ENCODE assay signal across 17 cellular contexts in the genomic region with DNA sequence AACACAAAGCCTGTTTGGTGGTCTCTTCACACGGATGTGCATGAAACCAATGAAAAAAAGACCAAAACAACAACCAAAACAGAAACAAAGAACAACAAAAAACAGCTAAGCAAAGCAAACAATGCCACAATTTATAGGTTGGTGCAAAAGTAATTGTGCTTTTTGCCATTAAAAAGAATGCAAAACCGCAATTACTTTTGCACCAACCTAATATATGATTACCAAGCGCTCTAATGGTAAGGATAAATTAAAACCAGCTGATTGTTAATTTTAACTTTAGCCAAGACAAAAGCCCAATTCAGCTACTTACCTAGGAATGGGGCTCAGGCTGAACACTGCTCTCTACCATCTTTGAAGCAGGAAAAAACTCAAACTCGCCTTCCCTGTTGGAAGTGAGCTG. TPM values are rescaled to one million over a fixed set of nuclear protein-coding genes. Genes with fewer than 3 reads are reported as not detected.
DNase-seq lines count a peak whose midpoint lies in the region; ATAC-seq, FAIRE-seq and TF ChIP-seq lines count a peak whose summit lies in the region.
"Had no signal": no experiment of that assay in that cellular context is flagged by ENCODE, and none has a peak within 500 bp of the region (broad histone marks: within the 10 kb centered on the region; RNA-seq: fewer than 3 reads in every experiment).

No MANE protein-coding gene starts in this region.

- H3K27me3 Mint-ChIP-seq in WTC11 (ENCODE audit: low read depth) (no peaks in the 10 kb centered on the region; the same call in 1 of the 2 replicates), endodermal cell (ENCODE audit: insufficient read depth) (no peaks in the 10 kb centered on the region)
- H3K27me3 Mint-ChIP-seq: B cell; CD4-positive, alpha-beta T cell had no signal

- H3K4me1 Mint-ChIP-seq in WTC11 (peaks cover 26% of the 10 kb centered on the region), endodermal cell (peaks cover 35% of the 10 kb centered on the region)

- H3K27me3 ChIP-seq in HepG2 (ENCODE audit: control insufficient read depth in 1 of 2, insufficient read depth in 2 of 2, low read length in 2 of 2) (no peaks in the 10 kb centered on the region), right lobe of liver (no peaks in the 10 kb centered on the region), endodermal cell (ENCODE audit: control insufficient read depth, insufficient read depth, low read length, poor library complexity, severe bottlenecking) (no peaks in the 10 kb centered on the region), MM.1S (replicated peaks; ENCODE audit: insufficient read depth, low read length) (no peaks in the 10 kb centered on the region)

- CTCF ChIA-PET in HepG2 (lab: Yijun Ruan, JAX; ENCODE audit: low intra/inter-chr PET ratio, low total read pairs) (interaction anchor here (4.1 kb wide), 1 partner anchor 542 kb away, joined by 35 read pairs; no protein-coding TSS in a partner anchor), WTC11 (lab: Charles Lee) (interaction anchor here (1.1 to 2.3 kb wide), 3 partner anchors 14 to 542 kb away, joined by 3 to 43 read pairs (median 6); no protein-coding TSS in a partner anchor)

- TF ChIP-seq CTCF in HepG2 (CRISPR knock-in tag; IDR thresholded peaks at IDR 0.05) (no peak), right lobe of liver (IDR thresholded peaks at IDR 0.05) (no peak), WTC11 (IDR thresholded peaks at IDR 0.05) (no peak), endodermal cell (conservative IDR thresholded peaks at IDR 0.05) (no peak), MM.1S (IDR thresholded peaks at IDR 0.05; ENCODE audit: low read length) (no peak)

- no peak for TF ChIP-seq RAD21 in HepG2 (CRISPR knock-in tag; IDR thresholded peaks at IDR 0.05)

- no peak overlapping the region for H3K4me2 ChIP-seq in HepG2 (ENCODE audit: low read depth, low read length)
- no peak overlapping the region for H3K4me2 ChIP-seq in MM.1S (ENCODE audit: low read depth, low read length)
- H3K4me2 ChIP-seq: GM23338 had no signal

- intact Hi-C loops in HepG2 (cut with micrococcal nuclease; ENCODE audit: unreplicated experiment) (no loop called here), right lobe of liver (cut with DNase I) (loop anchor here in 1 of 2 donors (5.0 kb wide), 1 partner anchor 542 kb away; no protein-coding TSS in a partner anchor)

- ATAC-seq in HepG2 (no peak), right lobe of liver (no peak), WTC11 (no peak)
- ATAC-seq: GM23338 had no signal

- DNase-seq in HepG2 (ENCODE audit: low spot score) (no peak), right lobe of liver (no peak), WTC11 (ENCODE audit: low spot score) (no peak), endodermal cell (no peak), EL (no peak), MM.1S (no peak)
- no peak for DNase-seq in activated effector memory CD4-positive, alpha-beta T cell treated with Interleukin-2 at 50 U/mL for 16 hours
- DNase-seq: C1 segment of cervical spinal cord; CD4-positive, alpha-beta T cell; DMS79; HFFc6 had no signal

- POLR2A ChIA-PET in HepG2 (lab: Yijun Ruan, JAX) (no interaction called here), WTC11 (lab: Charles Lee) (no interaction called here)

- H3K9me3 ChIP-seq in HepG2 (ENCODE audit: low read length) (no peaks in the 10 kb centered on the region), right lobe of liver (no peaks in the 10 kb centered on the region), endodermal cell (ENCODE audit: control insufficient read depth, low read length) (peaks cover 3% of the 10 kb centered on the region), MM.1S (replicated peaks; ENCODE audit: insufficient read depth, low read length) (no peaks in the 10 kb centered on the region)
- H3K9me3 ChIP-seq: HAP-1 had no signal

- no peaks in the 10 kb centered on the region for H3K36me3 ChIP-seq in HepG2 (replicated peaks in 1 of 2; ENCODE audit: control insufficient read depth in 1 of 2, insufficient read depth in 2 of 2, low read length in 2 of 2)
- H3K36me3 ChIP-seq in right lobe of liver: no peaks in the 10 kb centered on the region
- no peaks in the 10 kb centered on the region for H3K36me3 ChIP-seq in endodermal cell (ENCODE audit: control insufficient read depth, insufficient read depth, low read length)
- H3K36me3 ChIP-seq in MM.1S (replicated peaks; ENCODE audit: insufficient read depth, low read length): no peaks in the 10 kb centered on the region
- H3K36me3 ChIP-seq: HAP-1 had no signal

- H3K4me3 ChIP-seq in HepG2 (replicated peaks in 1 of 3; ENCODE audit: insufficient read depth in 1 of 3, low read depth in 2 of 3, low read length in 3 of 3) (no peak overlapping the region), right lobe of liver (no peak overlapping the region), endodermal cell (ENCODE audit: low read length) (peak overlapping the region; percentile 53), MM.1S (ENCODE audit: low read length) (no peak overlapping the region)
- H3K4me3 ChIP-seq: GM23338, HAP-1 had no signal

- peaks cover 15% of the 10 kb centered on the region for H3K36me3 Mint-ChIP-seq in WTC11
- H3K36me3 Mint-ChIP-seq in endodermal cell (ENCODE audit: low read depth): peaks cover 19% of the 10 kb centered on the region

- WGBS in HepG2 (ENCODE audit: low lambda C conversion rate): 20% methylated on average over 4 of the region's 4 CpGs
- WGBS in right lobe of liver (ENCODE audit: insufficient coverage, low coverage, low lambda C conversion rate, missing lambda C conversion rate): 44% methylated on average over 4 of the region's 4 CpGs
- WGBS in endodermal cell (ENCODE audit: insufficient coverage in 1 of 2, insufficient read length in 1 of 2), 2 experiments: 79% methylated on average over 4 of the region's 4 CpGs; no CpG with 5 or more reads in 1 of the 2 experiments

- no peak overlapping the region for H2AFZ ChIP-seq in HepG2 (ENCODE audit: low read length)
- H2AFZ ChIP-seq in MM.1S (ENCODE audit: low read length): no peak overlapping the region
- H2AFZ ChIP-seq: GM23338 had no signal

- H3K27ac Mint-ChIP-seq in WTC11 (peak overlapping the region; percentile 38; the same call in 1 of the 2 replicates), endodermal cell (peak overlapping the region; percentile 95)
- H3K27ac Mint-ChIP-seq: B cell; CD4-positive, alpha-beta T cell had no signal

- H3K27ac ChIP-seq in HepG2 (ENCODE audit: extremely low read length, insufficient read depth, low read length) (no peak overlapping the region), right lobe of liver (no peak overlapping the region), endodermal cell (ENCODE audit: low read depth, low read length) (no peak overlapping the region), MM.1S (ENCODE audit: low read length) (no peak overlapping the region)

- no peaks in the 10 kb centered on the region for H3F3A ChIP-seq in MM.1S (ENCODE audit: insufficient read depth, low read length)

- H3K9ac ChIP-seq in HepG2 (ENCODE audit: insufficient read depth, low read depth, low read length) (no peak overlapping the region), endodermal cell (ENCODE audit: extremely low read depth, low read length, poor library complexity, severe bottlenecking) (peak overlapping the region; percentile 28), MM.1S (ENCODE audit: low read length) (no peak overlapping the region)

- TF ChIP-seq EP300 in HepG2 (IDR thresholded peaks at IDR 0.05; ENCODE audit: low read depth in 2 of 2, low read length in 2 of 2): no peak
- no peak for TF ChIP-seq EP300 in HepG2 (CRISPR knock-in tag; IDR thresholded peaks at IDR 0.05; ENCODE audit: borderline replicate concordance)

- H3K9me3 Mint-ChIP-seq in WTC11 (peaks cover 16% of the 10 kb centered on the region), endodermal cell (peaks cover 73% of the 10 kb centered on the region)
- H3K9me3 Mint-ChIP-seq: CD4-positive, alpha-beta T cell; HFFc6 had no signal

- no peak for FAIRE-seq in HepG2 (lab: Jason Lieb, UNC)
- FAIRE-seq: A204.1, G401.6, HTR-8/SVneo had no signal

- in situ Hi-C loops in HepG2 (cut with HindIII; ENCODE audit: extremely low pct_ligation_motif_present, low pct_unique_long_range_greater_than_20kb): no loop called here

- H3K4me1 ChIP-seq in HepG2 (ENCODE audit: insufficient read depth, low read length) (peaks cover 45% of the 10 kb centered on the region), right lobe of liver (peaks cover 0 to 15% (median 6%) of the 10 kb centered on the region in 4 donors), endodermal cell (ENCODE audit: control insufficient read depth, insufficient read depth, low read length) (no peaks in the 10 kb centered on the region), MM.1S (ENCODE audit: low read length) (peaks cover 25% of the 10 kb centered on the region)

- no peaks in the 10 kb centered on the region for H3K79me2 ChIP-seq in HepG2 (ENCODE audit: insufficient read depth, low read length)
- H3K79me2 ChIP-seq in MM.1S (ENCODE audit: low read length): no peaks in the 10 kb centered on the region

- H3K4me3 Mint-ChIP-seq in WTC11 (no peak overlapping the region), endodermal cell (peak overlapping the region; percentile 12)
- H3K4me3 Mint-ChIP-seq: B cell; CD4-positive, alpha-beta T cell; GM23338; HFFc6 had no signal

- no TSS peak for BruUV-seq in HepG2 (replicated peaks; lab: Mats Ljungman, UMichigan)

- H3K9me2 ChIP-seq in MM.1S (replicated peaks; ENCODE audit: insufficient read depth, low read length): no peaks in the 10 kb centered on the region

- TF ChIP-seq POLR2A in HepG2 (IDR thresholded peaks at IDR 0.05; ENCODE audit: insufficient read depth in 1 of 2, low read depth in 2 of 2, low read length in 2 of 2): no peak
- no peak for TF ChIP-seq POLR2A in right lobe of liver (IDR thresholded peaks at IDR 0.05)

- H4K20me1 ChIP-seq in HepG2 (ENCODE audit: insufficient read depth, low read length) (no peaks in the 10 kb centered on the region), MM.1S (ENCODE audit: insufficient read depth, low read length) (no peaks in the 10 kb centered on the region)

RNA-seq across cellular contexts. Expression of a gene that starts 29.4 kb away (rescaled TPM):
- total RNA-seq in HepG2 (2016; rRNA removed; fragmentation: Illumina TruSeq; extraction: Trizol): 10.5 and 15.9 TPM in 2 replicates
- 6.0 and 6.1 TPM in 2 replicates for total RNA-seq in HepG2 (2016; cell fraction: cytosol; rRNA removed; fragmentation: Illumina TruSeq; extraction: Trizol; ENCODE audit: low read depth)
- total RNA-seq in HepG2 (2016; cell fraction: insoluble cytoplasmic fraction; rRNA removed; fragmentation: Illumina TruSeq; extraction: Trizol): 13.6 and 19.1 TPM in 2 replicates
- total RNA-seq in HepG2 (2016; cell fraction: membrane; rRNA removed; fragmentation: Illumina TruSeq; extraction: Trizol): 8.9 and 9.5 TPM in 2 replicates
- 4.1 and 5.6 TPM in 2 replicates for total RNA-seq in HepG2 (2016; cell fraction: nucleus; rRNA removed; fragmentation: Illumina TruSeq; extraction: Trizol)
- polyA plus RNA-seq in HepG2 (2011; rRNA removed): 29.6 and 50.7 TPM in 2 replicates
- 16.3 and 38.0 TPM in 2 replicates for polyA plus RNA-seq in HepG2 (2011; cell fraction: cytosol; rRNA removed)
- polyA plus RNA-seq in HepG2 (2011; cell fraction: nucleus; rRNA removed): 3.7 and 8.2 TPM in 2 replicates
- 14.4 and 69.9 TPM in 2 replicates for polyA plus RNA-seq in HepG2 (2012)
- polyA plus RNA-seq in HepG2 (2016; cell fraction: cytosol; fragmentation: Illumina TruSeq; extraction: Trizol; ENCODE audit: low read depth): 5.4 and 6.7 TPM in 2 replicates
- 17.5 and 21.0 TPM in 2 replicates for polyA plus RNA-seq in HepG2 (2016; cell fraction: insoluble cytoplasmic fraction; fragmentation: Illumina TruSeq; extraction: Trizol; ENCODE audit: low read depth)
- 6.6 and 8.1 TPM in 2 replicates for polyA plus RNA-seq in HepG2 (2016; cell fraction: membrane; fragmentation: Illumina TruSeq; extraction: Trizol; ENCODE audit: low read depth)
- polyA plus RNA-seq in HepG2 (2016; cell fraction: nucleus; fragmentation: Illumina TruSeq; extraction: Trizol; ENCODE audit: insufficient read depth, low read depth): 7.5 and 7.7 TPM in 2 replicates
- 10.0 and 228 TPM in 2 replicates for polyA minus RNA-seq in HepG2 (2011; rRNA and poly(A)+ RNA removed; ENCODE audit: low replicate concordance)
- 14.2 and 18.9 TPM in 2 replicates for polyA minus RNA-seq in HepG2 (2011; cell fraction: cytosol; rRNA and poly(A)+ RNA removed)
- polyA minus RNA-seq in HepG2 (2011; cell fraction: nucleus; rRNA and poly(A)+ RNA removed): 7.5 and 12.3 TPM in 2 replicates
- 1,000 to 10,000 TPM in 1 of 6 experiments, 100 to 1,000 TPM in 5; 348 to 1,121 (median 708) TPM for total RNA-seq in right lobe of liver
- total RNA-seq in WTC11 (2021): 2,375 to 2,595 TPM (median 2,468 TPM) in 3 replicates
- 1,000 to 10,000 TPM; 1,539 to 2,456 TPM for total RNA-seq in endodermal cell
- polyA plus RNA-seq in endodermal cell (2013, experiment 1 of 2): 2,887 TPM
- polyA plus RNA-seq in endodermal cell (2013, experiment 2 of 2): 3,134 TPM

RNA-seq across cellular contexts. Expression of a gene that starts 39.1 kb away (rescaled TPM):
- not detected in 2 replicates for total RNA-seq in HepG2 (2016; rRNA removed; fragmentation: Illumina TruSeq; extraction: Trizol)
- not detected in 2 replicates for total RNA-seq in HepG2 (2016; cell fraction: cytosol; rRNA removed; fragmentation: Illumina TruSeq; extraction: Trizol; ENCODE audit: low read depth)
- total RNA-seq in HepG2 (2016; cell fraction: insoluble cytoplasmic fraction; rRNA removed; fragmentation: Illumina TruSeq; extraction: Trizol): not detected in 2 replicates
- not detected in 2 replicates for total RNA-seq in HepG2 (2016; cell fraction: membrane; rRNA removed; fragmentation: Illumina TruSeq; extraction: Trizol)
- not detected in 2 replicates for total RNA-seq in HepG2 (2016; cell fraction: nucleus; rRNA removed; fragmentation: Illumina TruSeq; extraction: Trizol)
- not detected in 2 replicates for polyA plus RNA-seq in HepG2 (2011; rRNA removed)
- polyA plus RNA-seq in HepG2 (2011; cell fraction: cytosol; rRNA removed): not detected in 2 replicates
- polyA plus RNA-seq in HepG2 (2011; cell fraction: nucleus; rRNA removed): not detected in 2 replicates
- polyA plus RNA-seq in HepG2 (2012): not detected in 2 replicates
- not detected in 2 replicates for polyA plus RNA-seq in HepG2 (2016; cell fraction: cytosol; fragmentation: Illumina TruSeq; extraction: Trizol; ENCODE audit: low read depth)
- polyA plus RNA-seq in HepG2 (2016; cell fraction: insoluble cytoplasmic fraction; fragmentation: Illumina TruSeq; extraction: Trizol; ENCODE audit: low read depth): not detected in 2 replicates
- not detected in 2 replicates for polyA plus RNA-seq in HepG2 (2016; cell fraction: membrane; fragmentation: Illumina TruSeq; extraction: Trizol; ENCODE audit: low read depth)
- not detected in 2 replicates for polyA plus RNA-seq in HepG2 (2016; cell fraction: nucleus; fragmentation: Illumina TruSeq; extraction: Trizol; ENCODE audit: insufficient read depth, low read depth)
- not detected in 2 replicates for polyA minus RNA-seq in HepG2 (2011; rRNA and poly(A)+ RNA removed; ENCODE audit: low replicate concordance)
- not detected in 2 replicates for polyA minus RNA-seq in HepG2 (2011; cell fraction: cytosol; rRNA and poly(A)+ RNA removed)
- not detected in 2 replicates for polyA minus RNA-seq in HepG2 (2011; cell fraction: nucleus; rRNA and poly(A)+ RNA removed)
- 1 to 10 TPM in 4 of 6 experiments, under 1 TPM in 2; 0.37 to 2.2 (median 1.4) TPM for total RNA-seq in right lobe of liver
- not detected in 3 replicates for total RNA-seq in WTC11 (2021)
- not detected for total RNA-seq in endodermal cell
- polyA plus RNA-seq in endodermal cell (2013, experiment 1 of 2): not detected
- not detected for polyA plus RNA-seq in endodermal cell (2013, experiment 2 of 2)
- total RNA-seq: GM23338, HFFc6 had no signal
- polyA plus RNA-seq: GM23338 had no signal

Comparison
In these comparisons a context has a peak if more than half of its experiments do, and no peak if none do; other contexts are left out.
1. RNA of a gene that starts 29.4 kb away (total RNA-seq): 2,375 to 2,595 TPM in WTC11, 1,539 to 2,456 TPM in endodermal cell and 348 to 1,121 TPM in right lobe of liver; 4.1 to 19.1 TPM in HepG2; every median in the first group is over 10 times any median in the second.